Comparison of ENCODE assay signal across 33 cellular contexts in the genomic region with DNA sequence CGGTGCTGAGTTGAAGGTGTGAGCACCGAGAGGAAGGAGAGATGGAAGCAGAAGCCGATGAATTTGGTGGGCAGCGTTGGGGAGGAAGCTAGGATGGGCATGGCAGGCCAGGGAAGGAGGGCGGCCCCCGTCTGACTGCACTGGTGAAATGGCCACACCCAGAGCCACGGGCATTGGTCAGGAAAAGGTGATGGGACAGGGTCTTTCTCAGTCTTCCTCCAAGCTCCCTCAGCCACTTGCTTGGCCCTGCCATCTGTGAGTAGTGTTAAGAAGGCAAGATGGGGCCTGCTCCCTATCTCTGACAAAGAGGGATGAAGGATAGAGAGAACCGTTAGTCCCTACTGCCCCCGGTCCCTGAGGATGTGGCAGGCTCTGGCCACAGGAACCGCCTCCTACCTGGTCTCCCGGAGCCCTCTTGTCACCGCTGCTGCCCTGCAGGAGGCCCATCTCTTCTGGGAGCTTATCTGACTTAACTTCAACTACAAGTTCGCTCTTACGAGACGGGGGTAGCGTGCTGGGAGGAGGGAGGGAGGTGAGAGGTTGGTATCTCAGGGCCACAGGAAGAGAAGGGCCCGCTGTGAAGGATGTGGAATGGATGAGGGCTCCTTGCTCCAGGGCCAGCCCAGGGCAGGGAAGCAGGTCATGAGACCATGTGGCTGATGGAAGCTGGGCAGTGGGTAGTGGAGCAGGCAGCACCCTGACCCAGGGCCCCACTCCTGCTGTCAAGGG. TPM values are rescaled to one million over a fixed set of nuclear protein-coding genes. Genes with fewer than 3 reads are reported as not detected.
DNase-seq lines count a peak whose midpoint lies in the region; ATAC-seq and TF ChIP-seq lines count a peak whose summit lies in the region.
"Had no signal": no experiment of that assay in that cellular context is flagged by ENCODE, and none has a peak within 500 bp of the region (broad histone marks: within the 10 kb centered on the region; RNA-seq: fewer than 3 reads in every experiment).

No MANE protein-coding gene starts in this region.

- H3K27ac ChIP-seq in VCaP = peak overlapping the region; percentile 77
- peak overlapping the region in 3 of 4 donors; percentile 39 to 88 (median 62) for H3K27ac ChIP-seq in esophagus squamous epithelium
- peak overlapping the region in 3 of 4 donors; percentile 12 to 59 (median 52) for H3K27ac ChIP-seq in gastrocnemius medialis
- H3K27ac ChIP-seq: pancreas, skin epidermis, WERI-Rb-1 had no signal

- H3K36me3 ChIP-seq in H7 (replicated peaks; ENCODE audit: control insufficient read depth, insufficient read depth, low read length) (peaks cover 10% of the 10 kb centered on the region), esophagus squamous epithelium (peaks cover 0 to 59% (median 4%) of the 10 kb centered on the region in 3 donors), gastrocnemius medialis (no peaks in the 10 kb centered on the region)
- H3K36me3 ChIP-seq: pancreas had no signal

- intact Hi-C loops in esophagus squamous epithelium (cut with DNase I) (no loop called here), gastrocnemius medialis (cut with DNase I; ENCODE audit: low total_unique reads) (loop anchor here (5.0 to 10.0 kb wide), 2 partner anchors 143 to 1035 kb away; partner anchors contain the start of gene NLRX1)

- ATAC-seq in gastrocnemius medialis (no peak), GM21515 (IDR thresholded peaks at IDR 0.05; ENCODE audit: unreplicated experiment) (no peak)
- ATAC-seq: pancreas; stimulated activated naive CD8-positive, alpha-beta T cell treated with anti-CD3 and anti-CD28 coated beads, Interleukin-15, Interleukin-2, amounts not matched to agents 100 U/mL and 50 U/mL, for 24 hours had no signal

- TF ChIP-seq POLR2A in esophagus squamous epithelium (IDR thresholded peaks at IDR 0.05) = no peak
- no peak for TF ChIP-seq POLR2A in gastrocnemius medialis (IDR thresholded peaks at IDR 0.05)

- in situ Hi-C loops in gastrocnemius medialis (cut with MboI; ENCODE audit: low sequenced_read_pairs in 4 of 4) = no loop called here

- DNase-seq in H7 (peak; percentile 47), esophagus squamous epithelium (lab: John Stamatoyannopoulos, UW) (no peak), gastrocnemius medialis (no peak), DMS153 treated with DMSO at 0.1 percent for 48 hours (lab: John Stamatoyannopoulos, UW; ENCODE audit: unreplicated experiment) (no peak), SIG-M5 treated with dmso at 0.1 percent for 504 hours (lab: John Stamatoyannopoulos, UW; ENCODE audit: unreplicated experiment) (no peak), superior temporal gyrus (ENCODE audit: extremely low spot score) (no peak)
- DNase-seq: ACHN; activated CD4-positive, alpha-beta T cell treated with anti-CD3 and anti-CD28 coated beads for 4 hours; activated gamma-delta T cell; caudate nucleus; dermis blood vessel endothelial cell; hypothalamus; immature natural killer cell; left colon; mammary epithelial cell; NCI-H1092; NCI-H1694 treated with DMSO at 0.1 percent for 48 hours; pancreas; retina; stimulated activated naive CD8-positive, alpha-beta T cell treated with anti-CD3 and anti-CD28 coated beads, Interleukin-15, Interleukin-2, amounts not matched to agents 100 U/mL and 50 U/mL, for 24 hours; T1000; WERI-Rb-1 had no signal

- H3K4me3 ChIP-seq in H7 (ENCODE audit: insufficient read depth, low read depth, low read length) (no peak overlapping the region), esophagus squamous epithelium (no peak overlapping the region), gastrocnemius medialis (no peak overlapping the region)
- H3K4me3 ChIP-seq: pancreas, skin epidermis, tibial nerve had no signal

- H3K4me1 ChIP-seq in esophagus squamous epithelium (peaks cover 9 to 63% (median 25%) of the 10 kb centered on the region in 3 donors), gastrocnemius medialis (peaks cover 19 to 24% of the 10 kb centered on the region in 2 donors)
- H3K4me1 ChIP-seq: pancreas had no signal

- H3K9me3 ChIP-seq in esophagus squamous epithelium (no peaks in the 10 kb centered on the region), gastrocnemius medialis (no peaks in the 10 kb centered on the region)
- H3K9me3 ChIP-seq: pancreas, tibial nerve had no signal

- no peaks in the 10 kb centered on the region for H3K27me3 ChIP-seq in H7 (ENCODE audit: control insufficient read depth, insufficient read depth, low read length)
- peaks cover 0 to 8% (median 0%) of the 10 kb centered on the region in 4 donors for H3K27me3 ChIP-seq in esophagus squamous epithelium
- H3K27me3 ChIP-seq in gastrocnemius medialis = no peaks in the 10 kb centered on the region
- H3K27me3 ChIP-seq: pancreas, tibial nerve had no signal

- TF ChIP-seq CTCF in VCaP (conservative IDR thresholded peaks at IDR 0.05) = no peak
- TF ChIP-seq CTCF in esophagus squamous epithelium (IDR thresholded peaks at IDR 0.05) = no peak
- TF ChIP-seq CTCF in gastrocnemius medialis (IDR thresholded peaks at IDR 0.05 in 4 of 5, conservative IDR thresholded peaks at IDR 0.05 in 1 of 5) = no peak

- WGBS in esophagus squamous epithelium, 2 donors = 77 to 80% methylated on average over 8 to 15 of the region's 17 CpGs

RNA-seq across cellular contexts. Expression of gene MCAM, which starts 6.8 kb away (rescaled TPM):
- total RNA-seq in H7 (2014; rRNA removed; shearing (Covaris generic)) = 45.5 and 59.3 TPM in 2 replicates
- total RNA-seq in esophagus squamous epithelium (100 to 1,000 TPM in 2 of 4 donors, 10 to 100 TPM in 2; 20.8 to 169 (median 80.9) TPM), gastrocnemius medialis (100 to 1,000 TPM in 3 of 4 donors, 10 to 100 TPM in 1; 22.6 to 193 (median 123) TPM)

RNA-seq across cellular contexts. Expression of gene RNF26, which starts 24.2 kb away (rescaled TPM):
- total RNA-seq in H7 (2014; rRNA removed; shearing (Covaris generic)) = 26.4 and 28.9 TPM in 2 replicates
- total RNA-seq in esophagus squamous epithelium = 10 to 100 TPM; 10.5 to 17.9 (median 12.2) TPM
- 1 to 10 TPM; 3.8 to 5.1 (median 4.7) TPM for total RNA-seq in gastrocnemius medialis

RNA-seq across cellular contexts. Expression of gene C1QTNF5, which starts 30.6 kb away (rescaled TPM):
- 2.1 TPM in 2 replicates for total RNA-seq in H7 (2014; rRNA removed; shearing (Covaris generic))
- total RNA-seq in esophagus squamous epithelium (10 to 100 TPM in 2 of 4 donors, 1 to 10 TPM in 2; 5.3 to 18.8 (median 10.3) TPM), gastrocnemius medialis (10 to 100 TPM in 1 of 4 donors, 1 to 10 TPM in 3; 4.0 to 16.0 (median 6.0) TPM)
- total RNA-seq: activated CD8-positive, alpha-beta memory T cell treated with anti-CD3 and anti-CD28 coated beads for 36 hours; B cell; NCI-H460; SK-MEL-5 had no signal

RNA-seq across cellular contexts. Expression of gene MFRP, which starts 36.4 kb away (rescaled TPM):
- total RNA-seq in H7 (2014; rRNA removed; shearing (Covaris generic)) = not detected in 2 replicates
- not detected for total RNA-seq in esophagus squamous epithelium
- total RNA-seq in gastrocnemius medialis = not detected
- total RNA-seq: activated CD8-positive, alpha-beta memory T cell treated with anti-CD3 and anti-CD28 coated beads for 36 hours; astrocyte; B cell; dermis blood vessel endothelial cell; fibroblast of lung; left colon; mammary epithelial cell; NCI-H460; pancreas; RPMI7951; SK-MEL-5 had no signal
